In genomic region chr18:73668051-73668450, GRCh38 we compare ENCODE assay signal across 7 cellular contexts.
"Had no signal": no experiment of that assay in that cellular context is flagged by ENCODE, and none has a peak within 500 bp of the region (broad histone marks: within the 10 kb centered on the region; RNA-seq: fewer than 3 reads in every experiment).

No MANE protein-coding gene starts in this region.

- H3K4me2 ChIP-seq: GM23338 had no signal

- H3K4me3 Mint-ChIP-seq: GM23338 had no signal

- H3K27ac Mint-ChIP-seq: GM23338 had no signal

- H3K4me3 ChIP-seq: GM23338, K562 had no signal

- H3K4me1 Mint-ChIP-seq: GM23338 had no signal

- H2AFZ ChIP-seq: GM23338 had no signal

- DNase-seq: H7, HCEC 1CT, KG1 had no signal

- ATAC-seq: GM23338, K562 had no signal

- FAIRE-seq: H1, HTR-8/SVneo, K562 had no signal
